Comparison of ENCODE assay signal across 11 cellular contexts in the genomic region with DNA sequence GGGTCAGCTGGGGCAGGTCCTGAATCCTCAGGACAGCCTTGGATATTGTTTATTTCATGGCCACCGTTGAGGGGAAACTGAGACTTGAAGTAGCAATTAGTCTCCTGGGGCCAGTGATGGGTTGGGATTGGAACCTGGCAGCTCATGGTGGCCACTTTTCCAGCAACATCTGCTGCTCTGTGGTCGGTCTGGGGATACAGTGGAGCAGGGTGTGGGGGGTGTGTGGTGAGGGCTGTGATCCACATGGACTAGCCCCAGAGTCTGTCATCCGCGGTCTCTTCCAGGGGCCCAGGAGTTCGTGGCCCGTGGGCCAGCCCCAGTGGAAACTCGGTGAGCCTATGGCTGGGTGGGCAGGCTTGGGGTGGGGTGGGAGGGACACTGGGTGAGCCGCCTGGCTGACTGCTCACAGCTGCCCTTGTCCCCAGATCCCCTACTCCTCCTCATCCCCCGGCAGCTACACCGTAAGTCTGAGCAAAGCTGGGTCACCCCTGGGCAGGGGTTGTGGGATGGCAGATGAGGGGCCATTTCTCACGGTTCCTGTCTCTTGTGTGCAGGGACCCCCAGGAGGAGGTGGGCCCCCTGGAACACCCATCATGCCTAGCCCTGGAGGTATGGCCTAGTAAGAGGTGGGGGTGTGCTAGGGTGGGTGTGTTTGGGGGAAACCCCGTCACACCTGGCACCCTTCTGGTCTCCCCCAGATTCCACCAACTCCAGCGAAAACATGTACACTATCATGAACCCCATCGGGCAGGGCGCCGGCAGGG. TPM values are rescaled to one million over a fixed set of nuclear protein-coding genes. Genes with fewer than 3 reads are reported as not detected.
DNase-seq lines count a peak whose midpoint lies in the region; ATAC-seq, FAIRE-seq and TF ChIP-seq lines count a peak whose summit lies in the region.
"Had no signal": no experiment of that assay in that cellular context is flagged by ENCODE, and none has a peak within 500 bp of the region (broad histone marks: within the 10 kb centered on the region; RNA-seq: fewer than 3 reads in every experiment).

No MANE protein-coding gene starts in this region.

- H3K27ac Mint-ChIP-seq in H9 = no peak overlapping the region; a peak in 1 of 7 replicates

- peak overlapping the region; percentile 73 for H3K14ac ChIP-seq in H9 (ENCODE audit: insufficient read depth, low read length)

- POLR2A ChIA-PET in K562 (lab: Yijun Ruan, JAX) = interaction anchor here (0.8 to 1.5 kb wide), 4 partner anchors 8 to 43 kb away, joined by 3 to 6 read pairs (median 4); partner anchors contain the start of gene SSBP4

- H3K36me3 ChIP-seq in K562 (ENCODE audit: control insufficient read depth, insufficient read depth, low read length) (peaks cover 76% of the 10 kb centered on the region), mucosa of rectum (ENCODE audit: control insufficient read depth in 2 of 2, insufficient read depth in 2 of 2, low read length in 2 of 2) (no peaks in the 10 kb centered on the region)

- H3K4me3 Mint-ChIP-seq in H9 = peak overlapping the region; percentile 58 to 71

- TF ChIP-seq RAD21 in K562 (CRISPR knock-in tag; conservative IDR thresholded peaks at IDR 0.05 in 1 of 2, IDR thresholded peaks at IDR 0.05 in 1 of 2) = no peak

- WGBS in H9 (ENCODE audit: extremely low coverage, insufficient read length, low lambda C conversion rate) = no CpG with 5 or more reads among the region's 16 CpGs
- whole genome bisulfite sequencing in K562 (ENCODE audit: insufficient coverage, low coverage, missing lambda C conversion rate) = 51% methylated on average over 13 of the region's 16 CpGs

- H3K27me3 ChIP-seq in H9 (ENCODE audit: insufficient read depth, low read length) = no peaks in the 10 kb centered on the region
- H3K27me3 ChIP-seq in K562 (ENCODE audit: control insufficient read depth in 2 of 2, insufficient read depth in 2 of 2, low read length in 2 of 2) = no peaks in the 10 kb centered on the region
- no peaks in the 10 kb centered on the region for H3K27me3 ChIP-seq in mucosa of rectum (ENCODE audit: control insufficient read depth in 2 of 2, insufficient read depth in 2 of 2, low read length in 2 of 2)

- H3K9ac ChIP-seq in H9 (ENCODE audit: extremely low read depth, insufficient read length, low read length) = no peak overlapping the region
- H3K9ac ChIP-seq in K562 (ENCODE audit: insufficient read depth in 1 of 2, low read depth in 2 of 2, low read length in 2 of 2) = peak overlapping the region; percentile 62 to 92
- H3K9ac ChIP-seq in mucosa of rectum (ENCODE audit: low read depth in 1 of 2, low read length in 2 of 2) = no peak overlapping the region

- peak overlapping the region; percentile 44 for H3K4me2 ChIP-seq in H9 (ENCODE audit: insufficient read depth, insufficient read length, low read length)
- peak overlapping the region; percentile 73 for H3K4me2 ChIP-seq in K562 (ENCODE audit: insufficient read depth, low read length)

- no peak overlapping the region for H4K91ac ChIP-seq in H9 (ENCODE audit: insufficient read length, low read depth, low read length)

- H2AFZ ChIP-seq in H9 (ENCODE audit: low read length) = no peak overlapping the region
- peak overlapping the region; percentile 62 for H2AFZ ChIP-seq in K562 (ENCODE audit: low read depth, low read length)

- no peak overlapping the region for H2BK20ac ChIP-seq in H9 (ENCODE audit: low read depth, low read length, poor library complexity, severe bottlenecking)

- H3K18ac ChIP-seq in H9 (ENCODE audit: insufficient read length, low read depth, low read length) = peak overlapping the region; percentile 68

- H3K4me1 ChIP-seq in H9 (ENCODE audit: insufficient read depth, low read length) (no peaks in the 10 kb centered on the region; the same call in 1 of the 2 replicates), K562 (replicated peaks in 1 of 2; ENCODE audit: control insufficient read depth in 2 of 2, insufficient read depth in 2 of 2, low read length in 2 of 2) (peaks cover 37 to 97% of the 10 kb centered on the region in 2 experiments), mucosa of rectum (ENCODE audit: control insufficient read depth in 2 of 2, insufficient read depth in 2 of 2, low read length in 2 of 2) (peaks cover 9 to 10% of the 10 kb centered on the region in 2 donors)
- H3K4me1 ChIP-seq: Caco-2 had no signal

- CTCF ChIA-PET in K562 (lab: Yijun Ruan, JAX; ENCODE audit: low intra/inter-chr PET ratio) = no interaction called here

- in situ Hi-C loops in K562 (cut with MboI) = no loop called here

- no TSS peak for BruUV-seq in K562 (replicated peaks; lab: Mats Ljungman, UMichigan)

- ATAC-seq in K562 (no peak), HG03196 (IDR thresholded peaks at IDR 0.05; ENCODE audit: unreplicated experiment) (no peak), GM21515 (IDR thresholded peaks at IDR 0.05; ENCODE audit: unreplicated experiment) (no peak), HG03469 (IDR thresholded peaks at IDR 0.05; ENCODE audit: unreplicated experiment) (no peak)

- no peak for DNase-seq in H9
- peak in 1 of 4 experiments; percentile 9 for DNase-seq in K562 (ENCODE audit: extremely low read depth in 1 of 4, low spot score in 3 of 4)
- no peak for DNase-seq in NCI-H2171 (lab: John Stamatoyannopoulos, UW)
- DNase-seq: activated gamma-delta T cell, Caco-2 had no signal

- H2AK5ac ChIP-seq in H9 (ENCODE audit: insufficient read length, low read length) = no peak overlapping the region

- H2BK15ac ChIP-seq in H9 (ENCODE audit: low read depth, low read length) = no peak overlapping the region

- intact Hi-C loops in K562 (cut with micrococcal nuclease) = no loop called here

- no peak overlapping the region for H2BK12ac ChIP-seq in H9 (ENCODE audit: insufficient read length, low read depth, low read length)

- no peak for TF ChIP-seq CTCF in 22Rv1 (IDR thresholded peaks at IDR 0.05)
- no peak for TF ChIP-seq CTCF in H9 (conservative IDR thresholded peaks at IDR 0.05)
- TF ChIP-seq CTCF in K562 (IDR thresholded peaks at IDR 0.05 in 2 of 3, conservative IDR thresholded peaks at IDR 0.05 in 1 of 3; ENCODE audit: insufficient read depth in 2 of 3, low read depth in 1 of 3, low read length in 3 of 3) = no peak

- H3K9me1 ChIP-seq in K562 (ENCODE audit: control insufficient read depth, insufficient read depth, low read length) = no peaks in the 10 kb centered on the region

- FAIRE-seq in K562 (lab: Jason Lieb, UNC) = peak; percentile 29

- H4K5ac ChIP-seq in H9 (ENCODE audit: insufficient read length, low read depth, low read length) = no peak overlapping the region

- no peak overlapping the region for H3T11ph ChIP-seq in H9 (ENCODE audit: low read length)

- H4K20me1 ChIP-seq in H9 (ENCODE audit: control insufficient read depth, insufficient read depth, insufficient read length) (peaks cover 3% of the 10 kb centered on the region), K562 (replicated peaks; ENCODE audit: control insufficient read depth, insufficient read depth, low read length) (peaks cover 9% of the 10 kb centered on the region)

- H3K27me3 Mint-ChIP-seq in H9 (ENCODE audit: low read depth) = peaks cover 2% of the 10 kb centered on the region

- H2BK120ac ChIP-seq in H9 (ENCODE audit: low read depth, low read length, poor library complexity, severe bottlenecking) = peak overlapping the region; percentile 57

- no peak overlapping the region for H3K4ac ChIP-seq in H9 (ENCODE audit: low read depth, low read length)

- H3K4me1 Mint-ChIP-seq in H9 = peaks cover 18 to 25% of the 10 kb centered on the region in 2 experiments

- no peak for TF ChIP-seq POLR2A in K562 (conservative IDR thresholded peaks at IDR 0.05)

- peaks cover 12% of the 10 kb centered on the region for H3K23me2 ChIP-seq in H9 (ENCODE audit: insufficient read length, low read depth, low read length, poor library complexity, severe bottlenecking)

- no peak overlapping the region for H3K56ac ChIP-seq in H9 (ENCODE audit: insufficient read length, low read depth, low read length)

- TF ChIP-seq EP300 in K562 (IDR thresholded peaks at IDR 0.05; ENCODE audit: low read length) = no peak

- H3K9me3 ChIP-seq in H9 (ENCODE audit: control insufficient read depth, low read depth, low read length) = no peaks in the 10 kb centered on the region
- H3K9me3 ChIP-seq in K562 (replicated peaks; ENCODE audit: control insufficient read depth, insufficient read depth, low read depth, low read length) = no peaks in the 10 kb centered on the region
- no peaks in the 10 kb centered on the region for H3K9me3 ChIP-seq in mucosa of rectum (ENCODE audit: control insufficient read depth in 2 of 2, low read length in 2 of 2)
- H3K9me3 ChIP-seq: Caco-2 had no signal

- H3K9me3 Mint-ChIP-seq in H9 = no peaks in the 10 kb centered on the region; a peak in 1 of 5 replicates

- H3K27ac ChIP-seq in 22Rv1 (peak overlapping the region; percentile 93), H9 (ENCODE audit: insufficient read length, low read depth, low read length) (no peak overlapping the region), K562 (ENCODE audit: extremely low read depth, low read depth, low read length) (peak overlapping the region; percentile 67), mucosa of rectum (ENCODE audit: low read depth in 2 of 2, low read length in 2 of 2) (peak overlapping the region in 1 of 2 donors; percentile 32)

- H3K4me3 ChIP-seq in K562 (peak overlapping the region; percentile 50; the same call in 1 of the 2 replicates), mucosa of rectum (ENCODE audit: low read length in 2 of 2) (peak overlapping the region; percentile 23 to 50)

- H3K23ac ChIP-seq in H9 (ENCODE audit: insufficient read length, low read depth, low read length) = no peak overlapping the region

- no peak overlapping the region for H4K8ac ChIP-seq in H9 (replicated peaks; ENCODE audit: insufficient read length, low read depth, low read length)

- no peak overlapping the region for H2BK5ac ChIP-seq in H9 (ENCODE audit: insufficient read length, low read length)

- no peaks in the 10 kb centered on the region for H3K79me2 ChIP-seq in H9 (ENCODE audit: insufficient read depth, low read length)
- H3K79me2 ChIP-seq in K562 (ENCODE audit: control insufficient read depth, insufficient read depth, low read length) = peaks cover 62% of the 10 kb centered on the region

- peaks cover 2 to 21% (median 19%) of the 10 kb centered on the region in 3 experiments; a peak in 6 of 7 replicates for H3K36me3 Mint-ChIP-seq in H9 (ENCODE audit: insufficient read depth in 1 of 3, low read depth in 3 of 3)

- no peaks in the 10 kb centered on the region for H3K79me1 ChIP-seq in H9 (ENCODE audit: insufficient read depth, low read depth, low read length, poor library complexity, severe bottlenecking)

RNA-seq across cellular contexts. Expression of gene ISYNA1, which starts 5.5 kb away (rescaled TPM):
- total RNA-seq in H9 (2021) (241 and 255 TPM in 2 replicates), K562 (2014; rRNA removed) (180 and 202 TPM in 2 replicates), K562 (2014; rRNA removed; fragmentation: Illumina TruSeq; extraction: Trizol) (14.6 and 32.0 TPM in 2 replicates), K562 (2015; rRNA removed; fragmentation: Illumina TruSeq; extraction: Trizol) (93.2 and 96.8 TPM in 2 replicates), K562 (2021) (435 and 460 TPM in 2 replicates)
- 155 and 651 TPM in 2 replicates for total RNA-seq in K562 (2011; cell fraction: chromatin; rRNA removed; ENCODE audit: low replicate concordance)
- 616 and 678 TPM in 2 replicates for total RNA-seq in K562 (2011; cell fraction: nucleolus; rRNA removed)
- 226 and 284 TPM in 2 replicates for total RNA-seq in K562 (2011; cell fraction: nucleoplasm; rRNA removed)
- polyA plus RNA-seq in K562 (2011; rRNA removed) (99.3 and 191 TPM in 2 replicates), K562 (2014; fragmentation: Illumina TruSeq; extraction: Trizol) (73.2 and 198 TPM in 2 replicates), K562 (2014; fragmentation: Nextera tagmentation; extraction: Ambion mirVana) (10 to 100 TPM; 21.8 to 57.6 TPM), K562 (2014; rRNA removed) (376 and 380 TPM in 2 replicates)
- 148 and 356 TPM in 2 replicates for polyA plus RNA-seq in K562 (2011; cell fraction: cytosol; rRNA removed)
- polyA plus RNA-seq in K562 (2011; cell fraction: nucleus; rRNA removed) = 1,012 and 1,382 TPM in 2 replicates
- 319 and 453 TPM in 2 replicates for polyA plus RNA-seq in K562 (2012)
- 36.7 and 52.6 TPM in 2 replicates for polyA minus RNA-seq in K562 (2011; rRNA and poly(A)+ RNA removed)
- polyA minus RNA-seq in K562 (2011; cell fraction: cytosol; rRNA and poly(A)+ RNA removed) = 173 and 245 TPM in 2 replicates
- polyA minus RNA-seq in K562 (2011; cell fraction: nucleus; rRNA and poly(A)+ RNA removed) = 114 and 124 TPM in 2 replicates

RNA-seq across cellular contexts. Expression of gene SSBP4, which starts 13.3 kb away (rescaled TPM):
- total RNA-seq in H9 (2021) (46.1 and 50.0 TPM in 2 replicates), K562 (2014; rRNA removed) (125 and 188 TPM in 2 replicates), K562 (2014; rRNA removed; fragmentation: Illumina TruSeq; extraction: Trizol) (21.2 and 21.4 TPM in 2 replicates), K562 (2015; rRNA removed; fragmentation: Illumina TruSeq; extraction: Trizol) (72.3 and 76.3 TPM in 2 replicates), K562 (2021) (189 TPM in 2 replicates)
- total RNA-seq in K562 (2011; cell fraction: chromatin; rRNA removed; ENCODE audit: low replicate concordance) = 28.5 and 141 TPM in 2 replicates
- 209 and 228 TPM in 2 replicates for total RNA-seq in K562 (2011; cell fraction: nucleolus; rRNA removed)
- 68.6 and 76.2 TPM in 2 replicates for total RNA-seq in K562 (2011; cell fraction: nucleoplasm; rRNA removed)
- polyA plus RNA-seq in K562 (2011; rRNA removed) (20.1 and 25.9 TPM in 2 replicates), K562 (2014; fragmentation: Illumina TruSeq; extraction: Trizol) (39.0 and 114 TPM in 2 replicates), K562 (2014; fragmentation: Nextera tagmentation; extraction: Ambion mirVana) (1 to 10 TPM; 1.1 to 1.9 TPM), K562 (2014; rRNA removed) (119 and 133 TPM in 2 replicates)
- polyA plus RNA-seq in K562 (2011; cell fraction: cytosol; rRNA removed) = 25.4 and 118 TPM in 2 replicates
- 134 and 296 TPM in 2 replicates for polyA plus RNA-seq in K562 (2011; cell fraction: nucleus; rRNA removed)
- 81.3 and 110 TPM in 2 replicates for polyA plus RNA-seq in K562 (2012)
- 3.6 and 7.0 TPM in 2 replicates for polyA minus RNA-seq in K562 (2011; rRNA and poly(A)+ RNA removed)
- 37.3 and 43.8 TPM in 2 replicates for polyA minus RNA-seq in K562 (2011; cell fraction: cytosol; rRNA and poly(A)+ RNA removed)
- 85.0 and 105 TPM in 2 replicates for polyA minus RNA-seq in K562 (2011; cell fraction: nucleus; rRNA and poly(A)+ RNA removed)

RNA-seq across cellular contexts. Expression of gene LRRC25, which starts 35.0 kb away (rescaled TPM):
- total RNA-seq in H9 (2021) (0.18 TPM in 1 of 2 replicates, not detected in the other), K562 (2014; rRNA removed) (0.18 and 0.29 TPM in 2 replicates), K562 (2014; rRNA removed; fragmentation: Illumina TruSeq; extraction: Trizol) (0.07 TPM in 1 of 2 replicates, not detected in the other), K562 (2015; rRNA removed; fragmentation: Illumina TruSeq; extraction: Trizol) (0.30 and 0.36 TPM in 2 replicates), K562 (2021) (0.09 and 0.22 TPM in 2 replicates)
- total RNA-seq in K562 (2011; cell fraction: chromatin; rRNA removed; ENCODE audit: low replicate concordance) = 0.25 TPM in 1 of 2 replicates, not detected in the other
- 0.39 and 0.50 TPM in 2 replicates for total RNA-seq in K562 (2011; cell fraction: nucleolus; rRNA removed)
- 0.22 TPM in 1 of 2 replicates, not detected in the other for total RNA-seq in K562 (2011; cell fraction: nucleoplasm; rRNA removed)
- polyA plus RNA-seq in K562 (2011; rRNA removed) (0.10 and 0.42 TPM in 2 replicates), K562 (2014; fragmentation: Illumina TruSeq; extraction: Trizol) (0.10 and 0.25 TPM in 2 replicates), K562 (2014; fragmentation: Nextera tagmentation; extraction: Ambion mirVana) (not detected), K562 (2014; rRNA removed) (0.08 TPM in 1 of 2 replicates, not detected in the other)
- 0.31 and 0.41 TPM in 2 replicates for polyA plus RNA-seq in K562 (2011; cell fraction: cytosol; rRNA removed)
- polyA plus RNA-seq in K562 (2011; cell fraction: nucleus; rRNA removed) = 0.20 and 0.53 TPM in 2 replicates
- polyA plus RNA-seq in K562 (2012) = 0.33 and 1.1 TPM in 2 replicates
- 0.11 and 0.18 TPM in 2 replicates for polyA minus RNA-seq in K562 (2011; rRNA and poly(A)+ RNA removed)
- 0.57 and 1.1 TPM in 2 replicates for polyA minus RNA-seq in K562 (2011; cell fraction: cytosol; rRNA and poly(A)+ RNA removed)
- polyA minus RNA-seq in K562 (2011; cell fraction: nucleus; rRNA and poly(A)+ RNA removed) = 0.13 and 0.67 TPM in 2 replicates
- total RNA-seq: Caco-2, pulmonary artery endothelial cell had no signal

RNA-seq across cellular contexts. Expression of gene GDF15, which starts 46.5 kb away (rescaled TPM):
- total RNA-seq in H9 (2021) (5.7 and 7.0 TPM in 2 replicates), K562 (2014; rRNA removed) (78.0 and 82.4 TPM in 2 replicates), K562 (2014; rRNA removed; fragmentation: Illumina TruSeq; extraction: Trizol) (7.3 TPM in 2 replicates), K562 (2015; rRNA removed; fragmentation: Illumina TruSeq; extraction: Trizol) (10.1 and 11.0 TPM in 2 replicates), K562 (2021) (69.8 and 74.5 TPM in 2 replicates)
- 25.1 and 116 TPM in 2 replicates for total RNA-seq in K562 (2011; cell fraction: chromatin; rRNA removed; ENCODE audit: low replicate concordance)
- total RNA-seq in K562 (2011; cell fraction: nucleolus; rRNA removed) = 214 and 262 TPM in 2 replicates
- total RNA-seq in K562 (2011; cell fraction: nucleoplasm; rRNA removed) = 94.6 and 109 TPM in 2 replicates
- polyA plus RNA-seq in K562 (2011; rRNA removed) (12.5 TPM in 2 replicates), K562 (2014; fragmentation: Illumina TruSeq; extraction: Trizol) (19.3 and 47.1 TPM in 2 replicates), K562 (2014; fragmentation: Nextera tagmentation; extraction: Ambion mirVana) (1 to 10 TPM; 2.3 to 2.9 TPM), K562 (2014; rRNA removed) (57.2 and 67.4 TPM in 2 replicates)
- polyA plus RNA-seq in K562 (2011; cell fraction: cytosol; rRNA removed) = 31.8 and 127 TPM in 2 replicates
- polyA plus RNA-seq in K562 (2011; cell fraction: nucleus; rRNA removed) = 21.6 and 59.4 TPM in 2 replicates
- 50.1 and 369 TPM in 2 replicates for polyA plus RNA-seq in K562 (2012)
- polyA minus RNA-seq in K562 (2011; rRNA and poly(A)+ RNA removed) = 2.4 and 5.6 TPM in 2 replicates
- 31.8 and 32.2 TPM in 2 replicates for polyA minus RNA-seq in K562 (2011; cell fraction: cytosol; rRNA and poly(A)+ RNA removed)
- 18.5 and 24.2 TPM in 2 replicates for polyA minus RNA-seq in K562 (2011; cell fraction: nucleus; rRNA and poly(A)+ RNA removed)

Comparison
In these comparisons a context has a peak if more than half of its experiments do, and no peak if none do; other contexts are left out.
1. H3K9ac ChIP-seq: peak in K562 (2 of 2); none in H9 (single experiment) and mucosa of rectum (0 of 2).